Comparison of ENCODE assay signal across 9 cellular contexts in genomic region chr14:96574633-96575191, GRCh38.
A peak's percentile ranks its signal among the peaks of the same experiment; 100 is the strongest.
DNase-seq lines count a peak whose midpoint lies in the region; ATAC-seq and TF ChIP-seq lines count a peak whose summit lies in the region.
"Had no signal": no experiment of that assay in that cellular context is flagged by ENCODE, and none has a peak within 500 bp of the region (broad histone marks: within the 10 kb centered on the region; RNA-seq: fewer than 3 reads in every experiment).

No MANE protein-coding gene starts in this region.

- in situ Hi-C loops in astrocyte of the spinal cord (cut with HindIII; ENCODE audit: low sequenced_read_pairs) = no loop called here

- no peak overlapping the region for H3K4me3 ChIP-seq in MG63
- H3K4me3 ChIP-seq in astrocyte of the spinal cord (ENCODE audit: low read depth, low read length) = no peak overlapping the region
- H3K4me3 ChIP-seq: tibial artery had no signal

- intact Hi-C loops in CD4-positive, alpha-beta T cell (cut with DNase I, micrococcal nuclease) = no loop called here

- TF ChIP-seq CTCF in CD4-positive, alpha-beta T cell (IDR thresholded peaks at IDR 0.05) = no peak
- no peak for TF ChIP-seq CTCF in astrocyte of the spinal cord (IDR thresholded peaks at IDR 0.05; ENCODE audit: low read depth, low read length)

- no peak overlapping the region for H3K27ac ChIP-seq in CD4-positive, alpha-beta T cell (ENCODE audit: low read depth, low read length)
- H3K27ac ChIP-seq: tibial artery had no signal

- no peaks in the 10 kb centered on the region for H3K9me3 ChIP-seq in CD4-positive, alpha-beta T cell (ENCODE audit: control insufficient read depth, low read length)
- H3K9me3 ChIP-seq in MG63 (no peaks in the 10 kb centered on the region), T-helper 17 cell (ENCODE audit: control insufficient read depth, low read length, poor library complexity, severe bottlenecking) (no peaks in the 10 kb centered on the region)
- H3K9me3 ChIP-seq: tibial artery had no signal

- H3K4me1 Mint-ChIP-seq in CD4-positive, alpha-beta T cell (ENCODE audit: low read depth) = peaks cover 23% of the 10 kb centered on the region
- peaks cover 14% of the 10 kb centered on the region for H3K4me1 Mint-ChIP-seq in T-helper 17 cell

- no peaks in the 10 kb centered on the region for H3K27me3 ChIP-seq in CD4-positive, alpha-beta T cell (ENCODE audit: control insufficient read depth, insufficient read depth, low read length)
- no peaks in the 10 kb centered on the region for H3K27me3 ChIP-seq in MG63
- H3K27me3 ChIP-seq: tibial artery had no signal

- H3K27me3 Mint-ChIP-seq in CD4-positive, alpha-beta T cell = no peaks in the 10 kb centered on the region
- no peaks in the 10 kb centered on the region for H3K27me3 Mint-ChIP-seq in T-helper 17 cell

- CTCF ChIA-PET in CD4-positive, alpha-beta T cell (lab: Charles Lee) = no interaction called here

- H3K4me3 Mint-ChIP-seq in CD4-positive, alpha-beta T cell = no peak overlapping the region
- H3K4me3 Mint-ChIP-seq in T-helper 17 cell = no peak overlapping the region

- ATAC-seq in CD4-positive, alpha-beta T cell (ENCODE audit: poor library complexity) = no peak
- ATAC-seq in HG03159 (IDR thresholded peaks at IDR 0.05; ENCODE audit: unreplicated experiment) (no peak), T-helper 17 cell (no peak)

- peaks cover 3% of the 10 kb centered on the region; the same call in 1 of the 2 replicates for H3K36me3 ChIP-seq in MG63

- POLR2A ChIA-PET in CD4-positive, alpha-beta T cell (lab: Charles Lee) = no interaction called here

- H3K36me3 Mint-ChIP-seq in CD4-positive, alpha-beta T cell (ENCODE audit: low read depth) = peaks cover 19% of the 10 kb centered on the region
- H3K36me3 Mint-ChIP-seq in T-helper 17 cell (ENCODE audit: low read depth) = no peaks in the 10 kb centered on the region

- H3K27ac Mint-ChIP-seq in CD4-positive, alpha-beta T cell = peak overlapping the region; percentile 17
- no peak overlapping the region for H3K27ac Mint-ChIP-seq in T-helper 17 cell

- no peak for DNase-seq in CD4-positive, alpha-beta T cell
- peak; percentile 34 for DNase-seq in MG63
- DNase-seq in astrocyte of the spinal cord (ENCODE audit: low read depth, low spot score) = peak; percentile 70
- DNase-seq in left kidney (ENCODE audit: low read depth, low spot score) = peak; percentile 39
- no peak for DNase-seq in stimulated activated CD4-positive, alpha-beta T cell treated with anti-CD3 and anti-CD28 coated beads, Interleukin-1b, Interleukin-23, amount 100 ng/mL, for 48 hours
- no peak for DNase-seq in activated CD4-positive, alpha-beta T cell treated with anti-CD3 and anti-CD28 coated beads for 1 hour
- DNase-seq in T-helper 17 cell = no peak
- DNase-seq: tibial artery had no signal

- no peaks in the 10 kb centered on the region for H3K9me3 Mint-ChIP-seq in CD4-positive, alpha-beta T cell

Comparison
In these comparisons a context has a peak if more than half of its experiments do, and no peak if none do; other contexts are left out.
1. DNase-seq: peak in MG63 (single experiment), astrocyte of the spinal cord (single experiment) and left kidney (single experiment); none in CD4-positive, alpha-beta T cell (0 of 10), stimulated activated CD4-positive, alpha-beta T cell treated with anti-CD3 and anti-CD28 coated beads, Interleukin-1b, Interleukin-23, amount 100 ng/mL, for 48 hours (single experiment), activated CD4-positive, alpha-beta T cell treated with anti-CD3 and anti-CD28 coated beads for 1 hour (single experiment) and T-helper 17 cell (0 of 3).